16 cellular contexts compared by ENCODE assay signal in genomic region chr12:68557011-68557715, GRCh38. TPM values are rescaled to one million over a fixed set of nuclear protein-coding genes. Genes with fewer than 3 reads are reported as not detected.
DNase-seq lines count a peak whose midpoint lies in the region; ATAC-seq and TF ChIP-seq lines count a peak whose summit lies in the region.
"Had no signal": no experiment of that assay in that cellular context is flagged by ENCODE, and none has a peak within 500 bp of the region (broad histone marks: within the 10 kb centered on the region; RNA-seq: fewer than 3 reads in every experiment).

No MANE protein-coding gene starts in this region.

- no peaks in the 10 kb centered on the region for H3K9me3 Mint-ChIP-seq in brain
- H3K9me3 Mint-ChIP-seq: endodermal cell; natural killer cell; T-helper 1 cell treated with Interleukin-12 subunit alpha and Interleukin-12 subunit beta and Interleukin-4 antibody, amounts not matched to agents 30 μg/mL and 1 μg/mL, for 36 hours had no signal

- H3K36me3 ChIP-seq in left lung (no peaks in the 10 kb centered on the region), tibial nerve (no peaks in the 10 kb centered on the region)
- H3K36me3 ChIP-seq: upper lobe of left lung had no signal

- peak; percentile 88 for DNase-seq in AG10803 (ENCODE audit: low read depth)
- DNase-seq in LHCN-M2 (ENCODE audit: low read depth), result peak; percentile 80
- no peak for DNase-seq in left lung
- DNase-seq in HK-2 (ENCODE audit: unreplicated experiment), result no peak
- DNase-seq in SIG-M5 treated with dmso at 0.1 percent for 504 hours (lab: John Stamatoyannopoulos, UW; ENCODE audit: unreplicated experiment), result no peak
- DNase-seq in tibial nerve (ENCODE audit: low spot score in 2 of 2), result no peak
- DNase-seq: activated CD4-positive, alpha-beta memory T cell treated with anti-CD3 and anti-CD28 coated beads, Interleukin-2, amount 10 ng/mL, durations not matched to agents 7 days and 5 days; Caco-2; endodermal cell; natural killer cell; NCI-H1092; upper lobe of left lung had no signal

- no peak for TF ChIP-seq EP300 in tibial nerve (IDR thresholded peaks at IDR 0.05)

- intact Hi-C loops in left lung (cut with DNase I), result no loop called here

- peak overlapping the region in 3 of 5 experiments; percentile 2 to 49 (median 40) for H3K27ac Mint-ChIP-seq in brain
- H3K27ac Mint-ChIP-seq: activated CD4-positive, alpha-beta memory T cell treated with anti-CD3 and anti-CD28 coated beads, Interleukin-2, amount 10 ng/mL, durations not matched to agents 7 days and 5 days; activated naive CD8-positive, alpha-beta T cell; endodermal cell; T-helper 1 cell treated with Interleukin-12 subunit alpha and Interleukin-12 subunit beta and Interleukin-4 antibody, amounts not matched to agents 30 μg/mL and 1 μg/mL, for 36 hours had no signal

- no peak for TF ChIP-seq CTCF in AG10803 (conservative IDR thresholded peaks at IDR 0.05; ENCODE audit: low read length)
- TF ChIP-seq CTCF in brain (conservative IDR thresholded peaks at IDR 0.05), result no peak
- no peak for TF ChIP-seq CTCF in left lung (IDR thresholded peaks at IDR 0.05)
- no peak for TF ChIP-seq CTCF in tibial nerve (IDR thresholded peaks at IDR 0.05)

- H3K4me1 ChIP-seq in left lung, result peaks cover 8 to 12% of the 10 kb centered on the region in 2 donors
- H3K4me1 ChIP-seq in tibial nerve, result peaks cover 0 to 9% (median 0%) of the 10 kb centered on the region in 4 donors
- H3K4me1 ChIP-seq: Caco-2 had no signal

- WGBS in tibial nerve, 2 donors, result 26 to 29% methylated on average over 5 of the region's 5 CpGs

- peak; percentile 30 for ATAC-seq in left lung
- no peak for ATAC-seq in GM18520 (IDR thresholded peaks at IDR 0.05; ENCODE audit: unreplicated experiment)
- ATAC-seq: natural killer cell had no signal

- H3K9me3 ChIP-seq in left lung, result no peaks in the 10 kb centered on the region
- no peaks in the 10 kb centered on the region for H3K9me3 ChIP-seq in tibial nerve
- H3K9me3 ChIP-seq: upper lobe of left lung had no signal

- peaks cover 11% of the 10 kb centered on the region for H3K4me1 Mint-ChIP-seq in brain

- no peak overlapping the region for H3K27ac ChIP-seq in left lung
- no peak overlapping the region for H3K27ac ChIP-seq in tibial nerve
- H3K27ac ChIP-seq: upper lobe of left lung had no signal

- peaks cover 5% of the 10 kb centered on the region for H3K27me3 Mint-ChIP-seq in brain
- H3K27me3 Mint-ChIP-seq: activated naive CD8-positive, alpha-beta T cell had no signal

- no peak overlapping the region for H3K4me3 Mint-ChIP-seq in brain
- H3K4me3 Mint-ChIP-seq: activated CD4-positive, alpha-beta memory T cell treated with anti-CD3 and anti-CD28 coated beads, Interleukin-2, amount 10 ng/mL, durations not matched to agents 7 days and 5 days; activated naive CD8-positive, alpha-beta T cell; endodermal cell; natural killer cell; T-helper 1 cell treated with Interleukin-12 subunit alpha and Interleukin-12 subunit beta and Interleukin-4 antibody, amounts not matched to agents 30 μg/mL and 1 μg/mL, for 36 hours had no signal

- no peak for TF ChIP-seq POLR2A in tibial nerve (IDR thresholded peaks at IDR 0.05)

- H3K36me3 Mint-ChIP-seq in brain, result no peaks in the 10 kb centered on the region
- H3K36me3 Mint-ChIP-seq: activated naive CD8-positive, alpha-beta T cell; natural killer cell had no signal

- H3K27me3 ChIP-seq in left lung, result no peaks in the 10 kb centered on the region
- no peaks in the 10 kb centered on the region for H3K27me3 ChIP-seq in tibial nerve
- H3K27me3 ChIP-seq: upper lobe of left lung had no signal

- H3K4me3 ChIP-seq in AG10803 (ENCODE audit: low read length), result no peak overlapping the region
- no peak overlapping the region for H3K4me3 ChIP-seq in left lung
- no peak overlapping the region for H3K4me3 ChIP-seq in tibial nerve
- H3K4me3 ChIP-seq: upper lobe of left lung had no signal

RNA-seq across cellular contexts. Expression of gene RAP1B, which starts 53.5 kb away (rescaled TPM):
- total RNA-seq in LHCN-M2 (2014; rRNA removed) (175 and 270 TPM in 2 replicates), left lung (100 to 1,000 TPM; 137 to 171 TPM), tibial nerve (100 to 1,000 TPM; 117 to 194 (median 161) TPM)
- 113 TPM for polyA plus RNA-seq in LHCN-M2 (2012)
- polyA plus RNA-seq in brain (ENCODE audit: insufficient read depth, low read depth, low replicate concordance), result 124 TPM

Comparison
In these comparisons a context has a peak if more than half of its experiments do, and no peak if none do; other contexts are left out.
1. DNase-seq: peak in AG10803 (single experiment) and LHCN-M2 (single experiment); none in left lung (0 of 2), HK-2 (single experiment), SIG-M5 treated with dmso at 0.1 percent for 504 hours (single experiment) and tibial nerve (0 of 2).